In genomic region chr7:157299613-157300405, GRCh38 we compare ENCODE assay signal across 8 cellular contexts. TPM values are rescaled to one million over a fixed set of nuclear protein-coding genes. Genes with fewer than 3 reads are reported as not detected.
DNase-seq lines count a peak whose midpoint lies in the region; ATAC-seq and TF ChIP-seq lines count a peak whose summit lies in the region.

No MANE protein-coding gene starts in this region.

- POLR2A ChIA-PET in HEK293 (lab: Yijun Ruan, JAX), result no interaction called here

- H3K27ac ChIP-seq in HEK293 (ENCODE audit: extremely low read depth, low read depth, low read length) (no peak overlapping the region), substantia nigra (ENCODE audit: low read depth, low read length, poor library complexity, severe bottlenecking) (no peak overlapping the region)
- peak overlapping the region; percentile 1 for H3K27ac ChIP-seq in effector memory CD4-positive, alpha-beta T cell (ENCODE audit: insufficient read depth, low read length, poor library complexity, severe bottlenecking)

- DNase-seq in T follicular helper cell (ENCODE audit: low read depth) (peak; percentile 34), sciatic nerve (ENCODE audit: low spot score) (no peak), ecto neural progenitor cell (ENCODE audit: low spot score) (no peak), substantia nigra (lab: John Stamatoyannopoulos, UW) (no peak), posterior cingulate gyrus (no peak)
- DNase-seq in effector memory CD4-positive, alpha-beta T cell, result peak; percentile 44 to 68 (median 44)

- no peaks in the 10 kb centered on the region for H3K27me3 ChIP-seq in effector memory CD4-positive, alpha-beta T cell (replicated peaks; ENCODE audit: control insufficient read depth, insufficient read depth, low read length, poor library complexity, severe bottlenecking)

- no peaks in the 10 kb centered on the region for H3K4me1 ChIP-seq in HEK293 (ENCODE audit: control insufficient read depth, insufficient read depth, low read length)
- no peaks in the 10 kb centered on the region for H3K4me1 ChIP-seq in effector memory CD4-positive, alpha-beta T cell (ENCODE audit: control insufficient read depth, insufficient read depth, low read length, poor library complexity, severe bottlenecking)

- CTCF ChIA-PET in HEK293 (lab: Yijun Ruan, JAX), result no interaction called here

- no peak overlapping the region for H3K4me3 ChIP-seq in HEK293 (ENCODE audit: low read depth, low read length)
- no peak overlapping the region for H3K4me3 ChIP-seq in effector memory CD4-positive, alpha-beta T cell (ENCODE audit: insufficient read depth, low read depth, low read length, poor library complexity, severe bottlenecking)

- no peak; the same call in 1 of the 2 replicates for TF ChIP-seq CTCF in HEK293 (tag by site-specific recombination; IDR thresholded peaks at IDR 0.05)

- no peaks in the 10 kb centered on the region for H3K9me3 ChIP-seq in HEK293 (ENCODE audit: control insufficient read depth, insufficient read depth, low read depth, low read length)
- no peaks in the 10 kb centered on the region for H3K9me3 ChIP-seq in effector memory CD4-positive, alpha-beta T cell (ENCODE audit: control insufficient read depth, low read length)

- no peaks in the 10 kb centered on the region for H3K36me3 ChIP-seq in HEK293 (ENCODE audit: control insufficient read depth in 2 of 2, insufficient read depth in 1 of 2, low read length in 2 of 2)
- no peaks in the 10 kb centered on the region for H3K36me3 ChIP-seq in effector memory CD4-positive, alpha-beta T cell (ENCODE audit: control insufficient read depth, insufficient read depth, low read length)

- intact Hi-C loops in sciatic nerve (cut with DNase I) (no loop called here), posterior cingulate gyrus (cut with DNase I) (no loop called here)

- ATAC-seq in sciatic nerve (peak; percentile 8), HG03442 (IDR thresholded peaks at IDR 0.05; ENCODE audit: unreplicated experiment) (no peak)

TF ChIP-seq in HEK293, 187 proteins besides CTCF, POLR2A, EP300 and RAD21:
- TF ChIP-seq ZNF18 (tag by site-specific recombination; IDR thresholded peaks at IDR 0.05) (0 out of 2 replicates have a peak, but pooled peaks have one; percentile 5), ZNF214 (tag by site-specific recombination; IDR thresholded peaks at IDR 0.05; ENCODE audit: borderline replicate concordance) (no peak)

RNA-seq across cellular contexts. Expression of gene DNAJB6, which starts 37.0 kb away (rescaled TPM):
- 129 TPM for total RNA-seq in sciatic nerve

Comparison
In these comparisons a context has a peak if more than half of its experiments do, and no peak if none do; other contexts are left out.
1. DNase-seq: peak in T follicular helper cell (single experiment) and effector memory CD4-positive, alpha-beta T cell (3 of 3); none in sciatic nerve (single experiment), ecto neural progenitor cell (single experiment), substantia nigra (0 of 49) and posterior cingulate gyrus (0 of 10).